9 cellular contexts compared by ENCODE assay signal in genomic region chr6:2857580-2858337, GRCh38. TPM values are rescaled to one million over a fixed set of nuclear protein-coding genes. Genes with fewer than 3 reads are reported as not detected.
A peak's percentile ranks its signal among the peaks of the same experiment; 100 is the strongest.
DNase-seq lines count a peak whose midpoint lies in the region; ATAC-seq and TF ChIP-seq lines count a peak whose summit lies in the region.
"Had no signal": no experiment of that assay in that cellular context is flagged by ENCODE, and none has a peak within 500 bp of the region (broad histone marks: within the 10 kb centered on the region; RNA-seq: fewer than 3 reads in every experiment).

No MANE protein-coding gene starts in this region.

- H3K9me3 Mint-ChIP-seq in natural killer cell treated with Interleukin-12 subunit alpha and Interleukin-12 subunit beta and Interleukin-15 and Interleukin-18, amount 100 ng/mL, for 72 hours, result no peaks in the 10 kb centered on the region

- peak overlapping the region; percentile 23 for H3K27ac ChIP-seq in cingulate gyrus (ENCODE audit: low read depth, low read length)
- H3K27ac ChIP-seq in thoracic aorta, result peak overlapping the region in 1 of 2 donors; percentile 33
- H3K27ac ChIP-seq: 22Rv1 had no signal

- no peak for TF ChIP-seq CTCF in thoracic aorta (IDR thresholded peaks at IDR 0.05)

- H3K4me3 Mint-ChIP-seq in natural killer cell treated with Interleukin-12 subunit alpha and Interleukin-12 subunit beta and Interleukin-15 and Interleukin-18, amount 100 ng/mL, for 72 hours, result peak overlapping the region; percentile 94

- H3K9me3 ChIP-seq in thoracic aorta, result no peaks in the 10 kb centered on the region

- DNase-seq in NCI-H1436 (lab: John Stamatoyannopoulos, UW) (peak; percentile 40), NCI-H1436 treated with DMSO at 0.1 percent for 48 hours (lab: John Stamatoyannopoulos, UW) (no peak), thoracic aorta (ENCODE audit: low spot score) (no peak), DMS53 treated with DMSO at 0.1 percent for 48 hours (lab: John Stamatoyannopoulos, UW; ENCODE audit: unreplicated experiment) (no peak)
- DNase-seq in natural killer cell treated with Interleukin-12 subunit alpha and Interleukin-12 subunit beta and Interleukin-15 and Interleukin-18, amount 100 ng/mL, for 72 hours (ENCODE audit: low spot score), result peak; percentile 95

- H3K36me3 ChIP-seq in thoracic aorta, result no peaks in the 10 kb centered on the region

- peaks cover 9% of the 10 kb centered on the region for H3K36me3 Mint-ChIP-seq in natural killer cell treated with Interleukin-12 subunit alpha and Interleukin-12 subunit beta and Interleukin-15 and Interleukin-18, amount 100 ng/mL, for 72 hours

- peaks cover 79 to 89% of the 10 kb centered on the region in 2 donors for H3K4me1 Mint-ChIP-seq in natural killer cell treated with Interleukin-12 subunit alpha and Interleukin-12 subunit beta and Interleukin-15 and Interleukin-18, amount 100 ng/mL, for 72 hours (ENCODE audit: low read depth in 2 of 2)

- no peaks in the 10 kb centered on the region for H3K27me3 Mint-ChIP-seq in natural killer cell treated with Interleukin-12 subunit alpha and Interleukin-12 subunit beta and Interleukin-15 and Interleukin-18, amount 100 ng/mL, for 72 hours

- peak overlapping the region; percentile 98 to 99 for H3K27ac Mint-ChIP-seq in natural killer cell treated with Interleukin-12 subunit alpha and Interleukin-12 subunit beta and Interleukin-15 and Interleukin-18, amount 100 ng/mL, for 72 hours

- H3K27me3 ChIP-seq in thoracic aorta (replicated peaks; ENCODE audit: insufficient read depth), result no peaks in the 10 kb centered on the region

- ATAC-seq in HG03442 (IDR thresholded peaks at IDR 0.05; ENCODE audit: unreplicated experiment) (peak; percentile 64), thoracic aorta (ENCODE audit: insufficient number of reproducible peaks, low FRiP score, low read depth) (no peak)
- peak; percentile 61 to 62 for ATAC-seq in activated CD4-positive, CD25-positive, alpha-beta regulatory T cell treated with anti-CD3 and anti-CD28 coated beads, Interleukin-2, amount 50 U/mL, for 24 hours
- peak; percentile 84 to 89 for ATAC-seq in natural killer cell treated with Interleukin-12 subunit alpha and Interleukin-12 subunit beta and Interleukin-15 and Interleukin-18, amount 100 ng/mL, for 72 hours

- peaks cover 19 to 20% of the 10 kb centered on the region in 2 donors for H3K4me1 ChIP-seq in thoracic aorta (ENCODE audit: control insufficient read depth in 1 of 2, low read depth in 2 of 2)

- peak overlapping the region; percentile 34 for H3K4me3 ChIP-seq in thoracic aorta

RNA-seq across cellular contexts. Expression of gene SERPINB1, which starts 16.1 kb away (rescaled TPM):
- total RNA-seq in natural killer cell treated with Interleukin-12 subunit alpha and Interleukin-12 subunit beta and Interleukin-15 and Interleukin-18, amount 100 ng/mL, for 72 hours, result 100 to 1,000 TPM; 103 to 275 TPM
- total RNA-seq in thoracic aorta, result 10 to 100 TPM; 41.0 to 62.3 TPM

RNA-seq across cellular contexts. Expression of gene SERPINB9, which starts 45.4 kb away (rescaled TPM):
- total RNA-seq in natural killer cell treated with Interleukin-12 subunit alpha and Interleukin-12 subunit beta and Interleukin-15 and Interleukin-18, amount 100 ng/mL, for 72 hours, result 100 to 1,000 TPM in 1 of 2 donors, 10 to 100 TPM in 1; 59.0 to 159 TPM
- 10 to 100 TPM; 15.7 to 24.0 TPM for total RNA-seq in thoracic aorta

Comparison
In these comparisons a context has a peak if more than half of its experiments do, and no peak if none do; other contexts are left out.
1. DNase-seq: peak in NCI-H1436 (single experiment) and natural killer cell treated with Interleukin-12 subunit alpha and Interleukin-12 subunit beta and Interleukin-15 and Interleukin-18, amount 100 ng/mL, for 72 hours (single experiment); none in NCI-H1436 treated with DMSO at 0.1 percent for 48 hours (single experiment), thoracic aorta (single experiment) and DMS53 treated with DMSO at 0.1 percent for 48 hours (single experiment).